ENCODE assay signal across 8 cellular contexts in genomic region chr9:137227057-137227852, GRCh38. TPM values are rescaled to one million over a fixed set of nuclear protein-coding genes. Genes with fewer than 3 reads are reported as not detected.
DNase-seq lines count a peak whose midpoint lies in the region; ATAC-seq and TF ChIP-seq lines count a peak whose summit lies in the region.

TSS of gene RNF224 (plus strand) at chr9:137227502. CDS start at chr9:137228336, 834 bp downstream.

- no peak within 1 kb of the TSS for H3K27ac ChIP-seq in AG04450 (ENCODE audit: low read depth, low read length)

- no peak within 1 kb of the TSS for H3K4me3 ChIP-seq in AG04450 (ENCODE audit: low read depth, low read length)

- CTCF ChIA-PET in AG04450 (lab: Charles Lee) = interaction anchor here (0.6 to 2.4 kb wide), 12 partner anchors 9 to 199 kb away, joined by 3 to 14 read pairs (median 4); no protein-coding TSS in a partner anchor

- no peaks in the 10 kb centered on the region; the same call in 1 of the 2 replicates for H3K9me3 ChIP-seq in AG04450 (ENCODE audit: control insufficient read depth, insufficient read depth, low read length)

- ATAC-seq in GM21390 (IDR thresholded peaks at IDR 0.05; ENCODE audit: unreplicated experiment) (peak; percentile 34), GM18517 (IDR thresholded peaks at IDR 0.05; ENCODE audit: unreplicated experiment) (no peak)

- H3K27me3 ChIP-seq in AG04450 (ENCODE audit: control insufficient read depth, insufficient read depth, low read length) = no peaks in the 10 kb centered on the region

- peak; percentile 85 for TF ChIP-seq CTCF in AG04450 (IDR thresholded peaks at IDR 0.05; ENCODE audit: low read depth, low read length)

- POLR2A ChIA-PET in AG04450 (lab: Yijun Ruan, JAX) = interaction anchor here (0.8 to 1.8 kb wide), 4 partner anchors 13 to 140 kb away, joined by 3 to 7 read pairs (median 4); partner anchors contain the start of genes MAN1B1 and TUBB4B

- DNase-seq in AG04450 (ENCODE audit: low read depth, low spot score) (peak; percentile 38), NCI-H510A treated with DMSO at 0.1 percent for 48 hours (lab: John Stamatoyannopoulos, UW) (peak; percentile 59), dermis blood vessel endothelial cell (peak; percentile 88), lung microvascular endothelial cell (ENCODE audit: low read depth in 2 of 2) (peak; percentile 75 to 86)
- DNase-seq in activated CD4-positive, alpha-beta T cell treated with anti-CD3 and anti-CD28 coated beads, Interleukin-2, amount 50 U/mL, for 4 hours = peak; percentile 78 to 79
- peak; percentile 51 for DNase-seq in stimulated activated CD8-positive, alpha-beta memory T cell treated with anti-CD3 and anti-CD28 coated beads, Interleukin-15, amount 100 ng/mL, for 24 hours (ENCODE audit: low read depth)

RNA-seq across cellular contexts. Expression of gene RNF224, which starts in this region (rescaled TPM):
- polyA plus RNA-seq in AG04450 (2011; rRNA removed) = not detected in 2 replicates
- not detected in 2 replicates for polyA minus RNA-seq in AG04450 (2011; rRNA and poly(A)+ RNA removed)
- total RNA-seq in dermis blood vessel endothelial cell (not detected in 2 replicates), lung microvascular endothelial cell (under 0.01 TPM in 1 of 2 replicates, not detected in the other)

Comparison
In these comparisons a context has a peak if more than half of its experiments do, and no peak if none do; other contexts are left out.
1. Peak in DNase-seq in AG04450; RNA of the gene not detected or under 1 TPM.
2. Peak in DNase-seq in dermis blood vessel endothelial cell; RNA of the gene not detected or under 1 TPM.
3. Peak in DNase-seq in lung microvascular endothelial cell; RNA of the gene not detected or under 1 TPM.
4. DNase-seq: peak in every context shown above with its lines; median percentile 88 in dermis blood vessel endothelial cell; 80 in lung microvascular endothelial cell; 78 in activated CD4-positive, alpha-beta T cell treated with anti-CD3 and anti-CD28 coated beads, Interleukin-2, amount 50 U/mL, for 4 hours; 59 in NCI-H510A treated with DMSO at 0.1 percent for 48 hours; 51 in stimulated activated CD8-positive, alpha-beta memory T cell treated with anti-CD3 and anti-CD28 coated beads, Interleukin-15, amount 100 ng/mL, for 24 hours; 38 in AG04450.